ENCODE assay signal across 1 cellular context in genomic region chr15:84980196-84981053, GRCh38.
TF ChIP-seq lines count a peak whose summit lies in the region.

No MANE protein-coding gene starts in this region.

TF ChIP-seq in HepG2, 621 proteins besides CTCF, POLR2A, EP300 and RAD21 (continued from another document and continues in another):
- TF ChIP-seq ZBTB14 (CRISPR knock-in tag; IDR thresholded peaks at IDR 0.05) (peak; percentile 70), ZSCAN25 (CRISPR knock-in tag; IDR thresholded peaks at IDR 0.05) (peak; percentile 51; the same call in 1 of the 2 replicates), TEF (CRISPR knock-in tag; IDR thresholded peaks at IDR 0.05) (peak; percentile 22), PHF21A (CRISPR knock-in tag; IDR thresholded peaks at IDR 0.05) (peak; percentile 75), KAT7 (CRISPR knock-in tag; IDR thresholded peaks at IDR 0.05; ENCODE audit: borderline replicate concordance) (peak; percentile 67), ZC3H13 (CRISPR knock-in tag; IDR thresholded peaks at IDR 0.05) (peak; percentile 81), AKNA (CRISPR knock-in tag; IDR thresholded peaks at IDR 0.05; ENCODE audit: borderline replicate concordance) (0 out of 2 replicates have a peak, but pooled peaks have one; percentile 42), PRMT3 (CRISPR knock-in tag; IDR thresholded peaks at IDR 0.05; ENCODE audit: borderline replicate concordance, low read depth) (peak; percentile 90; the same call in 1 of the 2 replicates), ZNF143 (CRISPR knock-in tag; IDR thresholded peaks at IDR 0.05) (no peak), MIXL1 (CRISPR knock-in tag; IDR thresholded peaks at IDR 0.05) (peak; percentile 42; the same call in 1 of the 2 replicates), SRY (CRISPR knock-in tag; IDR thresholded peaks at IDR 0.05) (peak; percentile 82; the same call in 1 of the 2 replicates), ZNF451 (CRISPR knock-in tag; IDR thresholded peaks at IDR 0.05) (0 out of 2 replicates have a peak, but pooled peaks have one; percentile 34), ZNF777 (CRISPR knock-in tag; IDR thresholded peaks at IDR 0.05) (peak; percentile 98), ELF1 (CRISPR knock-in tag; IDR thresholded peaks at IDR 0.05) (peak; percentile 33), GATA4 (IDR thresholded peaks at IDR 0.05; ENCODE audit: borderline replicate concordance, low read depth) (peak; percentile 47; the same call in 1 of the 2 replicates), SCMH1 (CRISPR knock-in tag; IDR thresholded peaks at IDR 0.05; ENCODE audit: borderline replicate concordance) (no peak), PATZ1 (CRISPR knock-in tag; IDR thresholded peaks at IDR 0.05) (peak; percentile 80), ZFAT (CRISPR knock-in tag; conservative IDR thresholded peaks at IDR 0.05) (peak; percentile 35; the same call in 1 of the 2 replicates), HNRNPK (IDR thresholded peaks at IDR 0.05; ENCODE audit: low read depth, low read length, poor library complexity, severe bottlenecking) (peak; percentile 59), TSC22D2 (CRISPR knock-in tag; IDR thresholded peaks at IDR 0.05; ENCODE audit: borderline replicate concordance) (peak; percentile 67; the same call in 1 of the 2 replicates), THRA (CRISPR knock-in tag; IDR thresholded peaks at IDR 0.05; ENCODE audit: borderline replicate concordance) (peak; percentile 80; the same call in 1 of the 2 replicates), ZNF136 (CRISPR knock-in tag; IDR thresholded peaks at IDR 0.05; ENCODE audit: low read depth) (no peak), MEIS1 (CRISPR knock-in tag; IDR thresholded peaks at IDR 0.05; ENCODE audit: borderline replicate concordance) (no peak), MYC (CRISPR knock-in tag; IDR thresholded peaks at IDR 0.05; ENCODE audit: borderline replicate concordance) (peak; percentile 70), ZNF749 (CRISPR knock-in tag; IDR thresholded peaks at IDR 0.05; ENCODE audit: borderline replicate concordance) (no peak), THAP11 (CRISPR knock-in tag; IDR thresholded peaks at IDR 0.05) (0 out of 2 replicates have a peak, but pooled peaks have one; percentile 35), ZFY (CRISPR knock-in tag; IDR thresholded peaks at IDR 0.05) (peak; percentile 51), SMAD1 (CRISPR knock-in tag; IDR thresholded peaks at IDR 0.05; ENCODE audit: borderline replicate concordance, low read depth) (peak; percentile 84; the same call in 1 of the 2 replicates), TCF12 (IDR thresholded peaks at IDR 0.05) (no peak), TCF12 (CRISPR knock-in tag; IDR thresholded peaks at IDR 0.05) (no peak), ZNF362 (CRISPR knock-in tag; IDR thresholded peaks at IDR 0.05; ENCODE audit: borderline replicate concordance) (no peak), RXRB (CRISPR knock-in tag; IDR thresholded peaks at IDR 0.05; ENCODE audit: borderline replicate concordance) (peak; percentile 55; the same call in 1 of the 2 replicates), TRIM22 (IDR thresholded peaks at IDR 0.05) (no peak), SPEN (CRISPR knock-in tag; IDR thresholded peaks at IDR 0.05; ENCODE audit: low read depth) (peak; percentile 52; the same call in 1 of the 2 replicates), UBTF (CRISPR knock-in tag; IDR thresholded peaks at IDR 0.05) (peak; percentile 96), NFIB (CRISPR knock-in tag; IDR thresholded peaks at IDR 0.05; ENCODE audit: borderline replicate concordance) (no peak), NFKB2 (CRISPR knock-in tag; IDR thresholded peaks at IDR 0.05; ENCODE audit: borderline replicate concordance) (peak; percentile 79), GFI1 (CRISPR knock-in tag; IDR thresholded peaks at IDR 0.05; ENCODE audit: borderline replicate concordance) (peak; percentile 38), USF2 (IDR thresholded peaks at IDR 0.05; ENCODE audit: low read depth, low read length) (no peak), USF2 (CRISPR knock-in tag; IDR thresholded peaks at IDR 0.05; ENCODE audit: borderline replicate concordance) (peak; percentile 57; the same call in 1 of the 2 replicates), SP4 (CRISPR knock-in tag; IDR thresholded peaks at IDR 0.05) (no peak; the same call in 1 of the 2 replicates), HDAC1 (CRISPR knock-in tag; IDR thresholded peaks at IDR 0.05) (peak; percentile 82)
